Comparison of ENCODE assay signal across 12 cellular contexts in the genomic region with DNA sequence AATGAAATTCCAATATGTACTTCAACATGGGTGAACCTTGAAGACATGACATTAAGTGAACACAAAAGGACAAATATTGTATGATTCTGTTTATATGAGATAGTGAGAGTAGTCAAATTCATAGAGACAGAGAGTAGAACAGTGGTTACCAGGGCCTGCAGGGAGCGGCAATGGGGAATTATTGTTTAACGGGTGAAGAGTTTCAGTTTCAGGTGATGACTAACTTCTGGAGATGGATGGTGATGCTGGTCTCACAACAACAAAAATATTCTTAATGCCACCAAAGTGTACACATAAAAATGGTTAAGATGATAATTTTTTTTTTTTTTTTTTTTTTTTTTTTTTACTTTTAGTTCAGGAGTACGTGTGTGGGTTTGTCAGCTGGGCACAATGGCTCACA.
DNase-seq lines count a peak whose midpoint lies in the region; ATAC-seq and TF ChIP-seq lines count a peak whose summit lies in the region.
"Had no signal": no experiment of that assay in that cellular context is flagged by ENCODE, and none has a peak within 500 bp of the region (broad histone marks: within the 10 kb centered on the region; RNA-seq: fewer than 3 reads in every experiment).

No MANE protein-coding gene starts in this region.

- peak; percentile 96 for ATAC-seq in GM21825 (IDR thresholded peaks at IDR 0.05; ENCODE audit: unreplicated experiment)
- ATAC-seq in HG03439 (IDR thresholded peaks at IDR 0.05; ENCODE audit: unreplicated experiment): peak; percentile 97
- ATAC-seq in heart left ventricle: no peak
- ATAC-seq in T-cell (replicated peaks in 1 of 4): no peak
- ATAC-seq: sciatic nerve had no signal

- peak; percentile 5 for DNase-seq in stimulated activated CD4-positive, alpha-beta T cell treated with anti-CD3 and anti-CD28 coated beads, Interleukin-15, amount 100 ng/mL, for 24 hours
- no peak for DNase-seq in stimulated activated CD4-positive, alpha-beta T cell treated with anti-CD3 and anti-CD28 coated beads, Interleukin-2, amount 100 ng/mL, for 48 hours
- DNase-seq in heart left ventricle (no peak), UCSD-AML1 (lab: John Stamatoyannopoulos, UW; ENCODE audit: unreplicated experiment) (no peak), T-cell (no peak)
- DNase-seq in stimulated activated naive CD4-positive, alpha-beta T cell treated with Interleukin-2 at 50 U/mL for 16 hours (lab: John Stamatoyannopoulos, UW): no peak
- DNase-seq: OCI-M1 had no signal

- H3K4me1 Mint-ChIP-seq in T-cell: peaks cover 0 to 4% (median 3%) of the 10 kb centered on the region in 3 donors

- H3K27me3 Mint-ChIP-seq in T-cell: peaks cover 0 to 4% of the 10 kb centered on the region in 2 donors

- H3K9me3 Mint-ChIP-seq in T-cell: peaks cover 4 to 7% (median 7%) of the 10 kb centered on the region in 3 donors

- H3K9me3 ChIP-seq in heart left ventricle: peaks cover 0 to 13% (median 0%) of the 10 kb centered on the region in 12 donors

- H3K36me3 Mint-ChIP-seq in T-cell: no peaks in the 10 kb centered on the region

- no peak for TF ChIP-seq CTCF in heart left ventricle (IDR thresholded peaks at IDR 0.05)

- WGBS in heart left ventricle, 4 donors: 90 to 96% (median 93%) methylated on average over 3 of the region's 3 CpGs

- H3K36me3 ChIP-seq in heart left ventricle: no peaks in the 10 kb centered on the region
- H3K36me3 ChIP-seq: cardiac muscle cell had no signal

- TF ChIP-seq POLR2A in heart left ventricle (IDR thresholded peaks at IDR 0.05): no peak

- POLR2A ChIA-PET in T-cell (lab: Charles Lee): no interaction called here

- intact Hi-C loops in heart left ventricle (cut with DNase I): loop anchor here in 1 of 10 donors (10.0 kb wide), 1 partner anchor 60 kb away; no protein-coding TSS in a partner anchor

- no peak overlapping the region for H3K4me3 ChIP-seq in heart left ventricle
- H3K4me3 ChIP-seq: cardiac muscle cell had no signal

- H3K4me3 Mint-ChIP-seq in T-cell: no peak overlapping the region
- H3K4me3 Mint-ChIP-seq: stimulated activated naive CD8-positive, alpha-beta T cell treated with anti-CD3 and anti-CD28 coated beads, Interleukin-15, Interleukin-2, amounts not matched to agents 100 ng/mL and 50 ng/mL, for 24 hours had no signal

- no peaks in the 10 kb centered on the region for H3K27me3 ChIP-seq in heart left ventricle
- H3K27me3 ChIP-seq: cardiac muscle cell had no signal

- H3K4me1 ChIP-seq in heart left ventricle: no peaks in the 10 kb centered on the region

- no peak overlapping the region for H3K27ac Mint-ChIP-seq in T-cell
- H3K27ac Mint-ChIP-seq: stimulated activated naive CD8-positive, alpha-beta T cell treated with anti-CD3 and anti-CD28 coated beads, Interleukin-15, Interleukin-2, amounts not matched to agents 100 ng/mL and 50 ng/mL, for 24 hours had no signal

- H3K27ac ChIP-seq in heart left ventricle: no peak overlapping the region
- H3K27ac ChIP-seq: cardiac muscle cell had no signal

- CTCF ChIA-PET in T-cell (lab: Charles Lee): no interaction called here

Comparison
In these comparisons a context has a peak if more than half of its experiments do, and no peak if none do; other contexts are left out.
1. ATAC-seq: peak in GM21825 (single experiment) and HG03439 (single experiment); none in heart left ventricle (0 of 4) and T-cell (0 of 4).